ENCODE assay signal across 33 cellular contexts in genomic region chr17:70863436-70864248, GRCh38.
DNase-seq lines count a peak whose midpoint lies in the region; ATAC-seq and TF ChIP-seq lines count a peak whose summit lies in the region.
"Had no signal": no experiment of that assay in that cellular context is flagged by ENCODE, and none has a peak within 500 bp of the region (broad histone marks: within the 10 kb centered on the region; RNA-seq: fewer than 3 reads in every experiment).

No MANE protein-coding gene starts in this region.

- H3K4me1 ChIP-seq in right atrium auricular region: no peaks in the 10 kb centered on the region
- H3K4me1 ChIP-seq: heart left ventricle, lower lobe of right lung had no signal

- H3K36me3 Mint-ChIP-seq in stimulated activated effector memory CD8-positive, alpha-beta T cell treated with anti-CD3 and anti-CD28 coated beads, Interleukin-12 subunit alpha, Interleukin-12 subunit beta, amount 100 ng/mL, for 72 hours: no peaks in the 10 kb centered on the region
- peaks cover 45% of the 10 kb centered on the region for H3K36me3 Mint-ChIP-seq in WTC11
- H3K36me3 Mint-ChIP-seq: activated naive CD4-positive, alpha-beta T cell treated with anti-CD3 and anti-CD28 coated beads, Interleukin-2, amount 50 U/mL, for 24 hours; natural killer cell; stimulated activated naive B cell treated with anti-CD40 and anti-IgM and Interleukin-4, amounts not matched to agents 10 μg/mL and 1 μg/mL and 100 μg/mL, for 72 hours; type B pancreatic cell had no signal

- H3K4me3 Mint-ChIP-seq in stimulated activated effector memory CD8-positive, alpha-beta T cell treated with anti-CD3 and anti-CD28 coated beads, Interleukin-12 subunit alpha, Interleukin-12 subunit beta, amount 100 ng/mL, for 72 hours: no peak overlapping the region
- H3K4me3 Mint-ChIP-seq in WTC11: no peak overlapping the region
- H3K4me3 Mint-ChIP-seq: activated naive CD4-positive, alpha-beta T cell treated with anti-CD3 and anti-CD28 coated beads, Interleukin-2, amount 50 U/mL, for 24 hours; H9; natural killer cell; stimulated activated naive B cell treated with anti-CD40 and anti-IgM and Interleukin-4, amounts not matched to agents 10 μg/mL and 1 μg/mL and 100 μg/mL, for 72 hours; type B pancreatic cell had no signal

- H3K27me3 Mint-ChIP-seq in WTC11 (ENCODE audit: low read depth): no peaks in the 10 kb centered on the region; the same call in 1 of the 2 replicates
- H3K27me3 Mint-ChIP-seq: stimulated activated naive B cell treated with anti-CD40 and anti-IgM and Interleukin-4, amounts not matched to agents 10 μg/mL and 1 μg/mL and 100 μg/mL, for 72 hours had no signal

- H3K27ac ChIP-seq in right atrium auricular region: no peak overlapping the region
- H3K27ac ChIP-seq: coronary artery, heart left ventricle, KMS-11, lower lobe of right lung, VCaP had no signal

- no peaks in the 10 kb centered on the region for H3K9me3 ChIP-seq in right atrium auricular region
- H3K9me3 ChIP-seq: heart left ventricle, lower lobe of right lung had no signal

- no peaks in the 10 kb centered on the region for H3K27me3 ChIP-seq in right atrium auricular region
- H3K27me3 ChIP-seq: heart left ventricle had no signal

- H3K9me3 Mint-ChIP-seq in stimulated activated effector memory CD8-positive, alpha-beta T cell treated with anti-CD3 and anti-CD28 coated beads, Interleukin-12 subunit alpha, Interleukin-12 subunit beta, amount 100 ng/mL, for 72 hours: peaks cover 5% of the 10 kb centered on the region
- H3K9me3 Mint-ChIP-seq in WTC11: peaks cover 65% of the 10 kb centered on the region

- CTCF ChIA-PET in WTC11 (lab: Charles Lee): no interaction called here

- DNase-seq in DMS53 (lab: John Stamatoyannopoulos, UW) (peak; percentile 21), DMS53 treated with DMSO at 0.1 percent for 48 hours (lab: John Stamatoyannopoulos, UW; ENCODE audit: unreplicated experiment) (no peak), cardiac fibroblast (ENCODE audit: low read depth in 2 of 2) (peak; percentile 60 to 89), right atrium auricular region (ENCODE audit: low spot score) (peak; percentile 70), NCI-H1105 treated with DMSO at 0.1 percent for 48 hours (lab: John Stamatoyannopoulos, UW) (no peak), WTC11 (ENCODE audit: low spot score) (no peak)
- no peak for DNase-seq in stimulated activated effector memory CD8-positive, alpha-beta T cell treated with anti-CD3 and anti-CD28 coated beads, Interleukin-12 subunit alpha, Interleukin-12 subunit beta, amount 100 ng/mL, for 72 hours (ENCODE audit: low spot score in 2 of 2)
- DNase-seq: 8988T; activated CD4-positive, alpha-beta T cell treated with anti-CD3 and anti-CD28 coated beads for 48 hours; activated CD8-positive, alpha-beta memory T cell treated with anti-CD3 and anti-CD28 coated beads for 24 hours; activated T-cell treated with anti-CD3 and anti-CD28 coated beads for 4 hours; Calu3; effector memory CD4-positive, alpha-beta T cell; foreskin melanocyte; H9; lower lobe of right lung; MM.1S; natural killer cell; NCI-H1930; NCI-H526 treated with DMSO at 0.1 percent for 48 hours; NK-92 treated with Interleukin-12 subunit alpha and Interleukin-12 subunit beta, amount 100 ng/mL, for 24 hours; nucleus accumbens; stimulated activated naive B cell treated with anti-CD40 and anti-IgM and Interleukin-4, amounts not matched to agents 10 μg/mL and 1 μg/mL and 100 μg/mL, for 72 hours; T1000 had no signal

- no peaks in the 10 kb centered on the region for H3K36me3 ChIP-seq in right atrium auricular region
- H3K36me3 ChIP-seq: heart left ventricle, lower lobe of right lung had no signal

- TF ChIP-seq CTCF in cardiac fibroblast (IDR thresholded peaks at IDR 0.05; ENCODE audit: low read depth, low read length) (no peak), right atrium auricular region (IDR thresholded peaks at IDR 0.05) (no peak), WTC11 (IDR thresholded peaks at IDR 0.05) (no peak)

- no peak overlapping the region for H3K27ac Mint-ChIP-seq in stimulated activated effector memory CD8-positive, alpha-beta T cell treated with anti-CD3 and anti-CD28 coated beads, Interleukin-12 subunit alpha, Interleukin-12 subunit beta, amount 100 ng/mL, for 72 hours
- H3K27ac Mint-ChIP-seq in WTC11: no peak overlapping the region
- H3K27ac Mint-ChIP-seq: activated naive CD4-positive, alpha-beta T cell treated with anti-CD3 and anti-CD28 coated beads, Interleukin-2, amount 50 U/mL, for 24 hours; activated T-helper 2 cell treated with anti-CD3 and anti-CD28 coated beads, Interferon-gamma antibody, Interleukin-2, Interleukin-4, amounts not matched to agents 10 μg/mL and 5 μg/mL and 100 μg/mL, durations not matched to agents 14 hours and 24 hours and 36 hours; H9; natural killer cell; stimulated activated naive B cell treated with anti-CD40 and anti-IgM and Interleukin-4, amounts not matched to agents 10 μg/mL and 1 μg/mL and 100 μg/mL, for 72 hours; type B pancreatic cell had no signal

- H3K4me1 Mint-ChIP-seq in stimulated activated effector memory CD8-positive, alpha-beta T cell treated with anti-CD3 and anti-CD28 coated beads, Interleukin-12 subunit alpha, Interleukin-12 subunit beta, amount 100 ng/mL, for 72 hours: no peaks in the 10 kb centered on the region
- peaks cover 12% of the 10 kb centered on the region for H3K4me1 Mint-ChIP-seq in WTC11
- H3K4me1 Mint-ChIP-seq: activated naive CD4-positive, alpha-beta T cell treated with anti-CD3 and anti-CD28 coated beads, Interleukin-2, amount 50 U/mL, for 24 hours; natural killer cell; stimulated activated naive B cell treated with anti-CD40 and anti-IgM and Interleukin-4, amounts not matched to agents 10 μg/mL and 1 μg/mL and 100 μg/mL, for 72 hours had no signal

- POLR2A ChIA-PET in WTC11 (lab: Charles Lee): no interaction called here

- H3K4me3 ChIP-seq in cardiac fibroblast (replicated peaks in 1 of 2; ENCODE audit: low read depth in 2 of 2, low read length in 2 of 2) (no peak overlapping the region), right atrium auricular region (no peak overlapping the region)
- H3K4me3 ChIP-seq: coronary artery, heart left ventricle, lower lobe of right lung had no signal

- ATAC-seq in GM18858 (IDR thresholded peaks at IDR 0.05; ENCODE audit: unreplicated experiment) (no peak), WTC11 (no peak)
- ATAC-seq in stimulated activated effector memory CD8-positive, alpha-beta T cell treated with anti-CD3 and anti-CD28 coated beads, Interleukin-12 subunit alpha, Interleukin-12 subunit beta, amount 100 ng/mL, for 72 hours: no peak
- ATAC-seq: lower lobe of right lung; natural killer cell; Panc1; stimulated activated naive B cell treated with anti-CD40 and anti-IgM and Interleukin-4, amounts not matched to agents 10 μg/mL and 1 μg/mL and 100 μg/mL, for 72 hours had no signal

TF ChIP-seq in WTC11, 78 proteins besides CTCF, POLR2A, EP300 and RAD21 (continues in another document):
- no peak for TF ChIP-seq FOXK1 (CRISPR knock-in tag; IDR thresholded peaks at IDR 0.05)
- TF ChIP-seq TP53 (CRISPR knock-in tag; IDR thresholded peaks at IDR 0.05): no peak
- no peak for TF ChIP-seq RORB (CRISPR knock-in tag; IDR thresholded peaks at IDR 0.05)
- no peak for TF ChIP-seq ERG (CRISPR knock-in tag; IDR thresholded peaks at IDR 0.05)
- no peak for TF ChIP-seq E2F4 (CRISPR knock-in tag; IDR thresholded peaks at IDR 0.05; ENCODE audit: borderline replicate concordance, low read depth)
- TF ChIP-seq USF2 (CRISPR knock-in tag; IDR thresholded peaks at IDR 0.05): no peak
- no peak for TF ChIP-seq ZNF219 (CRISPR knock-in tag; IDR thresholded peaks at IDR 0.05; ENCODE audit: borderline replicate concordance)

Comparison
In these comparisons a context has a peak if more than half of its experiments do, and no peak if none do; other contexts are left out.
1. DNase-seq: peak in DMS53 (single experiment), cardiac fibroblast (2 of 2) and right atrium auricular region (single experiment); none in DMS53 treated with DMSO at 0.1 percent for 48 hours (single experiment), NCI-H1105 treated with DMSO at 0.1 percent for 48 hours (single experiment), stimulated activated effector memory CD8-positive, alpha-beta T cell treated with anti-CD3 and anti-CD28 coated beads, Interleukin-12 subunit alpha, Interleukin-12 subunit beta, amount 100 ng/mL, for 72 hours (0 of 2) and WTC11 (single experiment).